ENCODE assay signal across 1 cellular context in the genomic region with DNA sequence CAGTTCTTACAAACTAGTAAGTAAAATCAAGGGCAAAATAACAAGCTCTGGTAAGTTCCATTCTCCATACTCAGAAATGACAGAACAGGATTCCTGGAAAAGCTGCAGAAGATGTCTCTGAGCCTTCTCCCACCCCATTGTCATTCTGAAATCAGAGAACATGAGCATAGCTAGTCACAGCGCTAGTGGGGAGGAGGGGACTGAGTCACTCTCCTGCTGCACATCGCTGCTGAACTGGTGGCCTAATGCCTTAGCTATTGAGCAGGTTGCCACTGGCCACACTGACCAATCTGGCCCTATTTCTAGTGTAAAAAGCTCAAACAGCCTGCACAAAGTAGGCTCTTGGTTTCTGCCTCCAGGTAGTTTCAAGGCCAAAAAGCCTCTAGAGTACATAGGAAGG.
TF ChIP-seq lines count a peak whose summit lies in the region.

No MANE protein-coding gene starts in this region.

TF ChIP-seq in GM23338, 12 proteins besides CTCF, POLR2A, EP300 and RAD21 (continued from another document):
- TF ChIP-seq ZNF462 (CRISPR knock-in tag; IDR thresholded peaks at IDR 0.05) (no peak), ZNF331 (CRISPR knock-in tag; IDR thresholded peaks at IDR 0.05; ENCODE audit: low read depth) (no peak), EZH2 (IDR thresholded peaks at IDR 0.05; ENCODE audit: low read depth, unreplicated experiment) (no peak), CREB1 (CRISPR knock-in tag; IDR thresholded peaks at IDR 0.05; ENCODE audit: low read depth) (no peak), STAT1 (IDR thresholded peaks at IDR 0.05; ENCODE audit: unreplicated experiment) (no peak), ZNF114 (CRISPR knock-in tag; IDR thresholded peaks at IDR 0.05) (no peak), JUNB (IDR thresholded peaks at IDR 0.05; ENCODE audit: unreplicated experiment) (no peak), EZH2phosphoT487 (IDR thresholded peaks at IDR 0.05; ENCODE audit: unreplicated experiment) (no peak), POLR2AphosphoS5 (IDR thresholded peaks at IDR 0.05; ENCODE audit: low read depth) (no peak), NANOG (IDR thresholded peaks at IDR 0.05; ENCODE audit: borderline replicate concordance) (no peak)
- TF ChIP-seq, protein P1, sequence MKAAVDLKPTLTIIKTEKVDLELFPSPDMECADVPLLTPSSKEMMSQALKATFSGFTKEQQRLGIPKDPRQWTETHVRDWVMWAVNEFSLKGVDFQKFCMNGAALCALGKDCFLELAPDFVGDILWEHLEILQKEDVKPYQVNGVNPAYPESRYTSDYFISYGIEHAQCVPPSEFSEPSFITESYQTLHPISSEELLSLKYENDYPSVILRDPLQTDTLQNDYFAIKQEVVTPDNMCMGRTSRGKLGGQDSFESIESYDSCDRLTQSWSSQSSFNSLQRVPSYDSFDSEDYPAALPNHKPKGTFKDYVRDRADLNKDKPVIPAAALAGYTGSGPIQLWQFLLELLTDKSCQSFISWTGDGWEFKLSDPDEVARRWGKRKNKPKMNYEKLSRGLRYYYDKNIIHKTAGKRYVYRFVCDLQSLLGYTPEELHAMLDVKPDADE (IDR thresholded peaks at IDR 0.05), result no peak
